In genomic region chr10:33139191-33139646, GRCh38 we compare ENCODE assay signal across 10 cellular contexts.
DNase-seq lines count a peak whose midpoint lies in the region; ATAC-seq, FAIRE-seq and TF ChIP-seq lines count a peak whose summit lies in the region.
"Had no signal": no experiment of that assay in that cellular context is flagged by ENCODE, and none has a peak within 500 bp of the region (broad histone marks: within the 10 kb centered on the region; RNA-seq: fewer than 3 reads in every experiment).

No MANE protein-coding gene starts in this region.

- no TSS peak for BruUV-seq in Panc1 (replicated peaks; lab: Mats Ljungman, UMichigan)

- H3K36me3 ChIP-seq in Panc1 (ENCODE audit: control insufficient read depth, insufficient read depth, low read length), result no peaks in the 10 kb centered on the region
- no peaks in the 10 kb centered on the region for H3K36me3 ChIP-seq in effector memory CD4-positive, alpha-beta T cell (ENCODE audit: control insufficient read depth, insufficient read depth, low read length)
- H3K36me3 ChIP-seq: pancreas had no signal

- CTCF ChIA-PET in Panc1 (lab: Charles Lee), result no interaction called here

- no peaks in the 10 kb centered on the region for H3K27me3 ChIP-seq in Panc1 (ENCODE audit: control insufficient read depth, insufficient read depth, low read length)
- H3K27me3 ChIP-seq in effector memory CD4-positive, alpha-beta T cell (replicated peaks; ENCODE audit: control insufficient read depth, insufficient read depth, low read length, poor library complexity, severe bottlenecking), result no peaks in the 10 kb centered on the region
- H3K27me3 ChIP-seq: pancreas had no signal

- intact Hi-C loops in Panc1 (cut with micrococcal nuclease; ENCODE audit: unreplicated experiment), result no loop called here

- H3K4me3 ChIP-seq in Panc1 (ENCODE audit: low read depth in 2 of 2, low read length in 2 of 2), result no peak overlapping the region
- H3K4me3 ChIP-seq in effector memory CD4-positive, alpha-beta T cell (ENCODE audit: insufficient read depth, low read depth, low read length, poor library complexity, severe bottlenecking), result peak overlapping the region; percentile 37
- H3K4me3 ChIP-seq: pancreas had no signal

- peaks cover 3% of the 10 kb centered on the region; the same call in 1 of the 2 replicates for H3K4me1 ChIP-seq in Panc1 (ENCODE audit: control insufficient read depth, insufficient read depth, low read length)
- peaks cover 85% of the 10 kb centered on the region for H3K4me1 ChIP-seq in effector memory CD4-positive, alpha-beta T cell (ENCODE audit: control insufficient read depth, insufficient read depth, low read length, poor library complexity, severe bottlenecking)
- H3K4me1 ChIP-seq: pancreas had no signal

- no peak for TF ChIP-seq CTCF in Panc1 (IDR thresholded peaks at IDR 0.05)

- FAIRE-seq in GM12892 (lab: Jason Lieb, UNC), result no peak
- FAIRE-seq: colon, pancreas had no signal

- H3K9me3 ChIP-seq in Panc1 (ENCODE audit: control insufficient read depth, insufficient read depth, low read depth, low read length), result no peaks in the 10 kb centered on the region
- no peaks in the 10 kb centered on the region for H3K9me3 ChIP-seq in effector memory CD4-positive, alpha-beta T cell (ENCODE audit: control insufficient read depth, low read length)
- H3K9me3 ChIP-seq: pancreas had no signal

- in situ Hi-C loops in Panc1 (cut with HindIII; ENCODE audit: low pct_unique_long_range_greater_than_20kb, low sequenced_read_pairs), result no loop called here

- DNase-seq in Panc1 (ENCODE audit: low read depth, low spot score) (no peak), GM12892 (ENCODE audit: insufficient read length) (no peak), NCI-H146 treated with DMSO at 0.1 percent for 48 hours (lab: John Stamatoyannopoulos, UW; ENCODE audit: unreplicated experiment) (no peak)
- DNase-seq in activated CD8-positive, alpha-beta memory T cell treated with anti-CD3 and anti-CD28 coated beads, Interleukin-2, amount 50 U/mL, for 1 hour (ENCODE audit: extremely low read depth), result peak; percentile 58
- peak; percentile 61 to 75 (median 70) for DNase-seq in effector memory CD4-positive, alpha-beta T cell
- DNase-seq in stimulated activated naive CD4-positive, alpha-beta T cell (lab: John Stamatoyannopoulos, UW), result peak; percentile 65 to 96 (median 85)
- DNase-seq: NCI-H1930, pancreas had no signal

- H3K27ac ChIP-seq in Panc1 (ENCODE audit: low read length), result peak overlapping the region; percentile 44; the same call in 1 of the 2 replicates
- H3K27ac ChIP-seq in effector memory CD4-positive, alpha-beta T cell (ENCODE audit: insufficient read depth, low read length, poor library complexity, severe bottlenecking), result peak overlapping the region; percentile 95
- H3K27ac ChIP-seq: pancreas had no signal

- POLR2A ChIA-PET in Panc1 (lab: Charles Lee), result no interaction called here

- ATAC-seq in Panc1, result no peak
- ATAC-seq in HG02970 (IDR thresholded peaks at IDR 0.05; ENCODE audit: low FRiP score, unreplicated experiment), result no peak

- TF ChIP-seq POLR2A in GM12892 (IDR thresholded peaks at IDR 0.05; ENCODE audit: low read depth, low read length), result no peak

Comparison
In these comparisons a context has a peak if more than half of its experiments do, and no peak if none do; other contexts are left out.
1. DNase-seq: peak in activated CD8-positive, alpha-beta memory T cell treated with anti-CD3 and anti-CD28 coated beads, Interleukin-2, amount 50 U/mL, for 1 hour (single experiment), effector memory CD4-positive, alpha-beta T cell (3 of 3) and stimulated activated naive CD4-positive, alpha-beta T cell (6 of 6); none in Panc1 (single experiment), GM12892 (single experiment) and NCI-H146 treated with DMSO at 0.1 percent for 48 hours (single experiment).